Comparison of ENCODE assay signal across 9 cellular contexts in the genomic region with DNA sequence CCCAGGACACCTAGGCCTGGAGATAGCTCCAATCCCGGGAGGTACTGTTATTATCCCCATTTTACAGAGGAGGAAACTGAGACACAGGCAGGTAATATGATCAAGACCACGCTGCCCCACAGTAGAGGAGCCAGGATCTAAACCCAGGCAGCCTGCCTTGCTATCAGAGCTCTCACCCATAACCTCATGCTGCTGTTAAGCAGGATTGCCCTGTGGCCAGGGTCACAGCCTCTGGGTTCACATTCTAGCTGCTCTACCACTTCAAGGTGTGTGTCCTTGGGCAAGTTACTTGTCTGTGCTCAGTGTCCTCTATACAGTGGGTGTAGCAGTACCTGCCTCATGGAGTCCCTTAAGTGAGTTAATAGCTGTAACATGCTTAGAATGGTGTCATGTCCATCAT.
"Had no signal": no experiment of that assay in that cellular context is flagged by ENCODE, and none has a peak within 500 bp of the region (broad histone marks: within the 10 kb centered on the region; RNA-seq: fewer than 3 reads in every experiment).

No MANE protein-coding gene starts in this region.

- H3K36me3 ChIP-seq: HAP-1 had no signal

- DNase-seq: GM23248, GOT3, H7, H9, HCEC 1CT, HFFc6 had no signal

- H3K27ac ChIP-seq: GM23248 had no signal

- H3K9ac ChIP-seq: GM23248 had no signal

- H3K4me3 ChIP-seq: GM23248, GM23338, HAP-1 had no signal

- H3K9me3 ChIP-seq: HAP-1 had no signal

- ATAC-seq: GM23338, HCT116 had no signal

- H3K4me1 ChIP-seq: HAP-1 had no signal

- H2AFZ ChIP-seq: GM23248, GM23338 had no signal

- H3K4me2 ChIP-seq: GM23338 had no signal
